In the genomic region with DNA sequence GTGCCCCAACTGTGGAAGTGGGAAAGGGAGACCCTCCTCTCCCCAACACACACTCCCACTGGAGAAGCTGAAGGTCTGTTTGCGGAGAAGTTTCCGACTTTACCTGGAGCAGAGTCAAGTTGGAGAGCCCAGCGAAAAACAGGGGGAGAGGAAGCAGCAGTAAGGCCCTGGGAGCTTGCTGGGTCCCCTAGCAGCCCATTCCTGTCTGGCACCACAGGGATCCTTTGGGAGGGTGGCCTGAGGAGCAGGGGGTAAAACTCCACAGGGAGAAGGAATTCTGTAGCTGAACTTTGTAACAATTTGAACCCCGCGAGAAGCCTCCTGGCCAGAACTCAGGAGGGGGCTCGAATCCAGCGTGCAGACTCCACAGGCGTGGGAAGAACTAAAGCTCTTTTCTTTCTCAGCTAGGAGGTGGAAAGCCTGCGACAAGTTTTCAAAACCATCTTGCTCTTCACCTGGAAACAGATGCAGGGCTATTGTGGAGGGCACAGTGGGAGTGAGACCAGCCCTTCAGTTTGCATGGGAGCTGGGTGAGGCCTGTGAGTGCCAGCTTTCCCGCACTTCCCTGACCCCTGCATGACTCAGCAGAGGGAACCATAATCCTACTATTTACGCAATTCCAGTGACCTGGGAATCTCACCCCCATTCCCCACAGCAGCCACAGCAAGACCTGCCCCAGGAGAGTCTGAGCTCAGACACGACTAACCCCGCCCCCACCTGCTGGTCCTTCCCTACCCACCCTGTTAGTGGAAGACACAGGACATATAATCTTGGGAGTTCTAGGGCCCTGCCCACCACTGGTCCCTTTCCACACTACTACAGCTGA, we compare ENCODE assay signal across 8 cellular contexts. TPM values are rescaled to one million over a fixed set of nuclear protein-coding genes. Genes with fewer than 3 reads are reported as not detected.
A peak's percentile ranks its signal among the peaks of the same experiment; 100 is the strongest.
DNase-seq lines count a peak whose midpoint lies in the region; ATAC-seq and TF ChIP-seq lines count a peak whose summit lies in the region.

No MANE protein-coding gene starts in this region.

- DNase-seq in ELR (ENCODE audit: low read depth) (peak; percentile 77), SW480 (ENCODE audit: low spot score) (peak; percentile 72), fibroblast of lung (ENCODE audit: low read depth in 2 of 2) (peak; percentile 35 to 67), progenitor cell of endocrine pancreas (ENCODE audit: low spot score, unreplicated experiment) (no peak), DMS79 (lab: John Stamatoyannopoulos, UW) (no peak), MM.1S (no peak)

- H3K27me3 ChIP-seq in fibroblast of lung (ENCODE audit: control insufficient read depth, insufficient read depth, low read length) (peaks cover 2% of the 10 kb centered on the region), MM.1S (replicated peaks; ENCODE audit: insufficient read depth, low read length) (no peaks in the 10 kb centered on the region)

- H3K9ac ChIP-seq in fibroblast of lung (ENCODE audit: insufficient read depth, low read length) (no peak overlapping the region), MM.1S (ENCODE audit: low read length) (no peak overlapping the region)

- no peaks in the 10 kb centered on the region for H3K36me3 ChIP-seq in fibroblast of lung (ENCODE audit: control insufficient read depth, insufficient read depth, low read length)
- H3K36me3 ChIP-seq in MM.1S (replicated peaks; ENCODE audit: insufficient read depth, low read length), result no peaks in the 10 kb centered on the region

- no peaks in the 10 kb centered on the region for H3K9me3 ChIP-seq in fibroblast of lung (ENCODE audit: control insufficient read depth, insufficient read depth, low read depth, low read length)
- no peaks in the 10 kb centered on the region for H3K9me3 ChIP-seq in MM.1S (replicated peaks; ENCODE audit: insufficient read depth, low read length)

- H3K79me2 ChIP-seq in fibroblast of lung (ENCODE audit: control insufficient read depth, insufficient read depth, low read length) (no peaks in the 10 kb centered on the region), MM.1S (ENCODE audit: low read length) (no peaks in the 10 kb centered on the region)

- H3K36me3 Mint-ChIP-seq in progenitor cell of endocrine pancreas (ENCODE audit: insufficient read depth), result no peaks in the 10 kb centered on the region

- H2AFZ ChIP-seq in fibroblast of lung (ENCODE audit: low read length) (no peak overlapping the region), MM.1S (ENCODE audit: low read length) (no peak overlapping the region)

- H3K4me3 Mint-ChIP-seq in progenitor cell of endocrine pancreas (ENCODE audit: low read depth), result no peak overlapping the region

- H3K27me3 Mint-ChIP-seq in progenitor cell of endocrine pancreas, result peaks cover 9% of the 10 kb centered on the region

- ATAC-seq in GM21576 (IDR thresholded peaks at IDR 0.05; ENCODE audit: unreplicated experiment) (no peak), HG03457 (IDR thresholded peaks at IDR 0.05; ENCODE audit: unreplicated experiment) (no peak)

- TF ChIP-seq CTCF in fibroblast of lung (conservative IDR thresholded peaks at IDR 0.05 in 1 of 2, IDR thresholded peaks at IDR 0.05 in 1 of 2; ENCODE audit: low read depth in 1 of 2, low read length in 2 of 2), result no peak
- TF ChIP-seq CTCF in progenitor cell of endocrine pancreas (IDR thresholded peaks at IDR 0.05; ENCODE audit: unreplicated experiment), result no peak
- no peak for TF ChIP-seq CTCF in MM.1S (IDR thresholded peaks at IDR 0.05; ENCODE audit: low read length)

- no peaks in the 10 kb centered on the region; the same call in 1 of the 2 replicates for H3F3A ChIP-seq in MM.1S (ENCODE audit: insufficient read depth, low read length)

- peak overlapping the region; percentile 95 for H3K27ac Mint-ChIP-seq in progenitor cell of endocrine pancreas

- peaks cover 17% of the 10 kb centered on the region for H3K9me3 Mint-ChIP-seq in progenitor cell of endocrine pancreas (ENCODE audit: low read depth)

- H3K4me1 ChIP-seq in fibroblast of lung (ENCODE audit: control insufficient read depth, extremely low read depth, insufficient read depth, low read length) (peaks cover 11% of the 10 kb centered on the region), MM.1S (ENCODE audit: low read length) (peaks cover 15% of the 10 kb centered on the region)

- H3K4me3 ChIP-seq in fibroblast of lung (replicated peaks in 1 of 4; ENCODE audit: control extremely low read depth in 1 of 4, insufficient read depth in 1 of 4, low read depth in 3 of 4, low read length in 4 of 4) (peak overlapping the region in 1 of 4 experiments; percentile 59), MM.1S (ENCODE audit: low read length) (no peak overlapping the region)

- peak overlapping the region; percentile 27 for H3K27ac ChIP-seq in fibroblast of lung (ENCODE audit: insufficient read depth, low read length)
- H3K27ac ChIP-seq in MM.1S (ENCODE audit: low read length), result no peak overlapping the region

- H3K4me2 ChIP-seq in fibroblast of lung (ENCODE audit: extremely low read depth, insufficient read depth, low read length), result peak overlapping the region; percentile 84
- no peak overlapping the region for H3K4me2 ChIP-seq in MM.1S (ENCODE audit: low read depth, low read length)

- H4K20me1 ChIP-seq in fibroblast of lung (ENCODE audit: control insufficient read depth, extremely low read depth, insufficient read depth, low read length), result no peaks in the 10 kb centered on the region
- no peaks in the 10 kb centered on the region for H4K20me1 ChIP-seq in MM.1S (ENCODE audit: insufficient read depth, low read length)

- no peaks in the 10 kb centered on the region for H3K9me2 ChIP-seq in MM.1S (replicated peaks; ENCODE audit: insufficient read depth, low read length)

- H3K4me1 Mint-ChIP-seq in progenitor cell of endocrine pancreas (ENCODE audit: low read depth), result peaks cover 20% of the 10 kb centered on the region

RNA-seq across cellular contexts. Expression of a gene that starts 25.8 kb away (rescaled TPM):
- 2.6 and 4.3 TPM in 2 replicates for total RNA-seq in fibroblast of lung
- polyA plus RNA-seq in fibroblast of lung, result 6.2 and 6.4 TPM in 2 replicates
- 2.7 and 3.0 TPM in 2 replicates for polyA plus RNA-seq in fibroblast of lung (2012)
- polyA minus RNA-seq in fibroblast of lung (ENCODE audit: low replicate concordance), result 1.3 and 3.8 TPM in 2 replicates
- 6.5 and 7.6 TPM in 2 replicates for total RNA-seq in progenitor cell of endocrine pancreas

RNA-seq across cellular contexts. Expression of a gene that starts 35.6 kb away (rescaled TPM):
- 19.3 TPM in 2 replicates for total RNA-seq in fibroblast of lung
- polyA plus RNA-seq in fibroblast of lung, result 35.2 and 39.5 TPM in 2 replicates
- 26.0 and 28.0 TPM in 2 replicates for polyA plus RNA-seq in fibroblast of lung (2012)
- polyA minus RNA-seq in fibroblast of lung (ENCODE audit: low replicate concordance), result 2.7 and 3.7 TPM in 2 replicates
- 57.4 and 61.6 TPM in 2 replicates for total RNA-seq in progenitor cell of endocrine pancreas

Comparison
In these comparisons a context has a peak if more than half of its experiments do, and no peak if none do; other contexts are left out.
1. DNase-seq: peak in ELR (single experiment), SW480 (single experiment) and fibroblast of lung (2 of 2); none in progenitor cell of endocrine pancreas (single experiment), DMS79 (single experiment) and MM.1S (single experiment).